Comparison of ENCODE assay signal across 32 cellular contexts in the genomic region with DNA sequence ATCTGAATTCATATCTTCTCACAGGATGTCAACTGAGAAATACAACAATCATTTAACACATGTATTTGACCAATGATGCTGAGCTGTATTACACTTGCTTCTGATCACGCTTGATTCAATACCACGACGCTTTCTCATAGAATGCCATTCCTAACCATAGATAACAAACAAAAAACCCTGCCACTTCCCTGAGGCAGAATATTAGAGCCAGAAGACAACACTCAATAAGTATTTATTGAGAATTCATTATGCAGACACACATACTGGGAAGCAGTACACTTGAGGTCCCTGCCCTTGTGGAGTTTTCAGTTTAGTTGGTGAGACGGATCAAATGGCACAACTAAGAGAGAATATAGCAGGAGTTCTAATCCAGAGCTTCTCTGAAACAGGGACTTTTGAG.
"Had no signal": no experiment of that assay in that cellular context is flagged by ENCODE, and none has a peak within 500 bp of the region (broad histone marks: within the 10 kb centered on the region; RNA-seq: fewer than 3 reads in every experiment).

No MANE protein-coding gene starts in this region.

- H3K27ac ChIP-seq: cardiac muscle cell, PC-9, RWPE1, WERI-Rb-1 had no signal

- H2AFZ ChIP-seq: PC-9 had no signal

- H3K36me3 ChIP-seq: cardiac muscle cell had no signal

- H3K4me3 ChIP-seq: cardiac muscle cell, MG63, PC-9 had no signal

- H3K27me3 ChIP-seq: cardiac muscle cell, MG63 had no signal

- DNase-seq: activated CD4-positive, alpha-beta memory T cell treated with anti-CD3 and anti-CD28 coated beads for 36 hours; activated CD4-positive, alpha-beta T cell treated with anti-CD3 and anti-CD28 coated beads for 4 hours; activated CD4-positive, alpha-beta T cell treated with anti-CD3 and anti-CD28 coated beads, Interleukin-2, amount 50 U/mL, for 1 hour; activated CD8-positive, alpha-beta memory T cell treated with anti-CD3 and anti-CD28 coated beads, Interleukin-2, amount 50 U/mL, for 4 hours; activated gamma-delta T cell treated with Interleukin-2 at 50 U/mL for 16 hours; activated naive CD4-positive, alpha-beta T cell treated with anti-CD3 and anti-CD28 coated beads, Interleukin-2, amount 10 ng/mL, durations not matched to agents 7 days and 5 days; activated naive CD8-positive, alpha-beta T cell treated with anti-CD3 and anti-CD28 coated beads, Interleukin-2, amount 50 U/mL, for 24 hours; activated T-cell treated with anti-CD3 and anti-CD28 coated beads for 4 hours; activated T-cell treated with anti-CD3 and anti-CD28 coated beads, Interleukin-2, amount 50 U/mL, for 4 hours; anterior cingulate cortex; Kasumi-1; KG1; MG63; NCI-H1048; NCI-H1105 treated with DMSO at 0.1 percent for 48 hours; NCI-H1436; NCI-H1694; NCI-H1930; NCI-H345; NCI-H526; NCI-H748 treated with DMSO at 0.1 percent for 48 hours; NK-92 treated with Interleukin-12 subunit alpha and Interleukin-12 subunit beta, amount 100 ng/mL, for 24 hours; PC-9; Right ventricle myocardium superior; SW 1271; T-helper 1 cell; T-helper 2 cell; T-helper 9 cell; WERI-Rb-1 had no signal

- FAIRE-seq: RCC 7860 had no signal

- H3K9me3 ChIP-seq: MG63 had no signal

- H3K4me2 ChIP-seq: PC-9 had no signal
